In the genomic region with DNA sequence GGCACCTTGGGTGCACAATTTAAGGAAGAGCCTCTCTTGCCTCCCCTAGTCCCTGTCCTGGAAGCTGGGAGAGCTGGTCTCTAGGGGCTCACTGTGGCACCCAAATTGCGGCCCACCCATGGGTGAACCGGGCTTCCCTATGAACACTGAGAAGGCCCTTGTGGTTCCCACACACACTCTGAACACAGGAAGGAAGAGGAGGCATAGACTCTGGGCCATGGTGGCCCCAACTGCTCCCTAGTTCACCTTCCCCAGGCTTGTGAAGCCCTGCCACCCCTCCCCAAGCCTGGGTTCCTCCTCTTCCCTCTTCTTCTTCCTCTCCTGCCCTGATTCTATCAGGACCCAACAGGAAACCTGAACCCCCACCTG, we compare ENCODE assay signal across 9 cellular contexts. TPM values are rescaled to one million over a fixed set of nuclear protein-coding genes. Genes with fewer than 3 reads are reported as not detected.
A peak's percentile ranks its signal among the peaks of the same experiment; 100 is the strongest.
DNase-seq lines count a peak whose midpoint lies in the region; ATAC-seq and TF ChIP-seq lines count a peak whose summit lies in the region.
"Had no signal": no experiment of that assay in that cellular context is flagged by ENCODE, and none has a peak within 500 bp of the region (broad histone marks: within the 10 kb centered on the region; RNA-seq: fewer than 3 reads in every experiment).

No MANE protein-coding gene starts in this region.

- peak overlapping the region; percentile 88 for H3K27ac Mint-ChIP-seq in T-helper 2 cell treated with Interferon-gamma antibody and Interleukin-4, amounts not matched to agents 5 μg/mL and 100 μg/mL, for 36 hours
- peak overlapping the region; percentile 72 to 92 for H3K27ac Mint-ChIP-seq in stimulated activated naive CD8-positive, alpha-beta T cell treated with anti-CD3 and anti-CD28 coated beads, Interleukin-15, amount 100 ng/mL, for 72 hours

- H3K4me3 Mint-ChIP-seq in T-helper 2 cell treated with Interferon-gamma antibody and Interleukin-4, amounts not matched to agents 5 μg/mL and 100 μg/mL, for 36 hours: peak overlapping the region; percentile 67
- H3K4me3 Mint-ChIP-seq in stimulated activated naive CD8-positive, alpha-beta T cell treated with anti-CD3 and anti-CD28 coated beads, Interleukin-15, amount 100 ng/mL, for 72 hours: peak overlapping the region; percentile 57 to 70

- H3K9me3 ChIP-seq in HEK293 (ENCODE audit: control insufficient read depth, insufficient read depth, low read depth, low read length): no peaks in the 10 kb centered on the region

- H3K4me1 Mint-ChIP-seq in T-helper 2 cell treated with Interferon-gamma antibody and Interleukin-4, amounts not matched to agents 5 μg/mL and 100 μg/mL, for 36 hours (ENCODE audit: low read depth): peaks cover 57% of the 10 kb centered on the region
- peaks cover 95% of the 10 kb centered on the region for H3K4me1 Mint-ChIP-seq in stimulated activated naive CD8-positive, alpha-beta T cell treated with anti-CD3 and anti-CD28 coated beads, Interleukin-15, amount 100 ng/mL, for 72 hours

- H3K27ac ChIP-seq in HEK293 (ENCODE audit: extremely low read depth, low read depth, low read length): no peak overlapping the region
- H3K27ac ChIP-seq in foreskin keratinocyte: peak overlapping the region; percentile 91

- TF ChIP-seq CTCF in HEK293 (tag by site-specific recombination; IDR thresholded peaks at IDR 0.05) (no peak), foreskin keratinocyte (conservative IDR thresholded peaks at IDR 0.05) (no peak)

- no peak overlapping the region for H3K4me3 ChIP-seq in HEK293 (ENCODE audit: low read depth, low read length)

- no peaks in the 10 kb centered on the region for H3K36me3 ChIP-seq in HEK293 (ENCODE audit: control insufficient read depth in 2 of 2, insufficient read depth in 1 of 2, low read length in 2 of 2)

- H3K27me3 Mint-ChIP-seq in T-helper 2 cell treated with Interferon-gamma antibody and Interleukin-4, amounts not matched to agents 5 μg/mL and 100 μg/mL, for 36 hours (ENCODE audit: low read depth): no peaks in the 10 kb centered on the region
- H3K27me3 Mint-ChIP-seq in stimulated activated naive CD8-positive, alpha-beta T cell treated with anti-CD3 and anti-CD28 coated beads, Interleukin-15, amount 100 ng/mL, for 72 hours: no peaks in the 10 kb centered on the region

- no peaks in the 10 kb centered on the region for H3K9me3 Mint-ChIP-seq in T-helper 2 cell treated with Interferon-gamma antibody and Interleukin-4, amounts not matched to agents 5 μg/mL and 100 μg/mL, for 36 hours
- H3K9me3 Mint-ChIP-seq in stimulated activated naive CD8-positive, alpha-beta T cell treated with anti-CD3 and anti-CD28 coated beads, Interleukin-15, amount 100 ng/mL, for 72 hours: no peaks in the 10 kb centered on the region

- H3K4me1 ChIP-seq in HEK293 (ENCODE audit: control insufficient read depth, insufficient read depth, low read length): peaks cover 24% of the 10 kb centered on the region
- H3K4me1 ChIP-seq in foreskin keratinocyte: peaks cover 25% of the 10 kb centered on the region

- POLR2A ChIA-PET in HEK293 (lab: Yijun Ruan, JAX): interaction anchor here (0.7 to 11.4 kb wide), 3 partner anchors 11 to 15 kb away, joined by 4 to 181 read pairs (median 8); partner anchors contain the start of gene SREBF1

- H3K27me3 ChIP-seq in foreskin keratinocyte: no peaks in the 10 kb centered on the region

- CTCF ChIA-PET in HEK293 (lab: Yijun Ruan, JAX): interaction anchor here (1.0 to 2.4 kb wide), 4 partner anchors 15 to 93 kb away, joined by 3 to 11 read pairs (median 5); no protein-coding TSS in a partner anchor

- no peak for DNase-seq in T-helper 2 cell treated with Interferon-gamma antibody and Interleukin-4, amounts not matched to agents 5 μg/mL and 100 μg/mL, for 36 hours (ENCODE audit: low spot score)
- no peak for DNase-seq in foreskin keratinocyte
- no peak for DNase-seq in stimulated activated naive CD8-positive, alpha-beta T cell treated with anti-CD3 and anti-CD28 coated beads, Interleukin-15, amount 100 ng/mL, for 72 hours
- no peak for DNase-seq in OCI-M1 (lab: John Stamatoyannopoulos, UW)
- DNase-seq in DMS 273 (lab: John Stamatoyannopoulos, UW; ENCODE audit: unreplicated experiment): no peak
- no peak for DNase-seq in cortex of kidney (lab: John Stamatoyannopoulos, UW)
- DNase-seq: IMR-90, NCI-H2227 treated with DMSO at 0.1 percent for 48 hours had no signal

- H3K36me3 Mint-ChIP-seq in T-helper 2 cell treated with Interferon-gamma antibody and Interleukin-4, amounts not matched to agents 5 μg/mL and 100 μg/mL, for 36 hours (ENCODE audit: low read depth): peaks cover 34% of the 10 kb centered on the region

- no peak for ATAC-seq in foreskin keratinocyte
- no peak for ATAC-seq in stimulated activated naive CD8-positive, alpha-beta T cell treated with anti-CD3 and anti-CD28 coated beads, Interleukin-15, amount 100 ng/mL, for 72 hours

TF ChIP-seq in HEK293, 187 proteins besides CTCF, POLR2A, EP300 and RAD21:
- no peak for TF ChIP-seq ZNF391 (tag by site-specific recombination; IDR thresholded peaks at IDR 0.05; ENCODE audit: borderline replicate concordance, low read depth)
- no peak for TF ChIP-seq KLF10 (tag by site-specific recombination; IDR thresholded peaks at IDR 0.05)
- TF ChIP-seq ZNF529 (tag by site-specific recombination; IDR thresholded peaks at IDR 0.05; ENCODE audit: insufficient replicate concordance): no peak
- peak; percentile 56; the same call in 1 of the 2 replicates for TF ChIP-seq ZNF423 (tag by site-specific recombination; IDR thresholded peaks at IDR 0.05)
- no peak for TF ChIP-seq ZNF23 (tag by site-specific recombination; IDR thresholded peaks at IDR 0.05; ENCODE audit: borderline replicate concordance)
- TF ChIP-seq, protein P1, sequence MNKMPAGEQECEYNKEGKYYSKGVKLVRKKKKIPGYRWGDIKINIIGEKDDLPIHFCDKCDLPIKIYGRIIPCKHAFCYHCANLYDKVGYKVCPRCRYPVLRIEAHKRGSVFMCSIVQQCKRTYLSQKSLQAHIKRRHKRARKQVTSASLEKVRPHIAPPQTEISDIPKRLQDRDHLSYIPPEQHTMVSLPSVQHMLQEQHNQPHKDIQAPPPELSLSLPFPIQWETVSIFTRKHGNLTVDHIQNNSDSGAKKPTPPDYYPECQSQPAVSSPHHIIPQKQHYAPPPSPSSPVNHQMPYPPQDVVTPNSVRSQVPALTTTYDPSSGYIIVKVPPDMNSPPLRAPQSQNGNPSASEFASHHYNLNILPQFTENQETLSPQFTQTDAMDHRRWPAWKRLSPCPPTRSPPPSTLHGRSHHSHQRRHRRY (tag by site-specific recombination; IDR thresholded peaks at IDR 0.05): no peak
- peak; percentile 41; the same call in 1 of the 2 replicates for TF ChIP-seq ZNF513 (tag by site-specific recombination; IDR thresholded peaks at IDR 0.05)
- no peak for TF ChIP-seq ZBTB49 (tag by site-specific recombination; IDR thresholded peaks at IDR 0.05; ENCODE audit: low read depth)
- no peak for TF ChIP-seq ZSCAN30 (tag by site-specific recombination; IDR thresholded peaks at IDR 0.05)

RNA-seq across cellular contexts. Expression of gene SREBF1, which starts 10.5 kb away (rescaled TPM):
- 113 and 118 TPM in 2 replicates for total RNA-seq in foreskin keratinocyte
- polyA plus RNA-seq in foreskin keratinocyte: 67.3 and 72.1 TPM in 2 replicates
